ENCODE assay signal across 8 cellular contexts in the genomic region with DNA sequence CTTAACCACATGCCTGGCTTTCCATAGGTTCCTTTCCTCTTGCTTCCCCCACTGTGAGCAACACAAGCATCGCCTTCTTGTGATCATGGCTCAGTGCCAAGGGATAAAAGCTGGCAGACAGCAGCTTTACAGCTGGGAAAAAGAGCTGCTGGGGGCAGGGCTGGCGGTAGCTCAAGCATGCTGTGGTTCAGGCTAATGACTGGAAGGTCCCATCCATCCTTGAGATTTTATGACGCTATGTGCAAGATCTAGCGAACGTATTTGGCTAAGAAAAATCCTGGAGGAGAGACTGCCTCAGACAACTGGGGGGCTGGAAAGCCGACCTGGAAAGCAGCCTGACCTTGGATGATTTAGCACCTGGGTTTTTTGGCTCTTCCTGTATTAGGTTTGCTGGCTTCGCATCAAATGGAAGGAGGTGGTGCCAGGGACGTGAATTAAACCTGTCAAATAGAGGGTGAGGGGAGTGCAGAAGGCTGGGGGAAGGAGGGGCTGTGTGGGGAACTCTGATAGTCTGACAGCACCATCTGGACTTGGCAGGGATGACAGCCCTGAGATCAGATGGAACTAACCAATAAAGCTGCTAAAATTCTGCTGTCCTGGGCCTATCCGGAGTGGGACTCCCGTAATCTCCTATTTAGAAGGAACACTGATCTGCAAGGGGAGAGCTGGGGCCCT. TPM values are rescaled to one million over a fixed set of nuclear protein-coding genes. Genes with fewer than 3 reads are reported as not detected.
DNase-seq lines count a peak whose midpoint lies in the region; ATAC-seq and TF ChIP-seq lines count a peak whose summit lies in the region.

No MANE protein-coding gene starts in this region.

- no peaks in the 10 kb centered on the region for H3K36me3 ChIP-seq in BE2C
- no peaks in the 10 kb centered on the region for H3K36me3 ChIP-seq in mammary epithelial cell (ENCODE audit: insufficient read depth, low read length)
- no peaks in the 10 kb centered on the region for H3K36me3 ChIP-seq in gastrocnemius medialis

- no peak overlapping the region for H2AFZ ChIP-seq in mammary epithelial cell (ENCODE audit: low read depth, low read length)

- H3K9ac ChIP-seq in mammary epithelial cell (ENCODE audit: insufficient read depth, low read length), result no peak overlapping the region

- TF ChIP-seq POLR2A in gastrocnemius medialis (IDR thresholded peaks at IDR 0.05), result no peak

- H3K4me3 ChIP-seq in BE2C (ENCODE audit: low read depth, low read length), result peak overlapping the region; percentile 39
- no peak overlapping the region for H3K4me3 ChIP-seq in mammary epithelial cell (replicated peaks in 1 of 3; ENCODE audit: insufficient read depth in 1 of 3, low read depth in 2 of 3, low read length in 3 of 3)
- H3K4me3 ChIP-seq in gastrocnemius medialis, result no peak overlapping the region

- no peaks in the 10 kb centered on the region; the same call in 1 of the 2 replicates for H3K4me1 ChIP-seq in BE2C
- H3K4me1 ChIP-seq in mammary epithelial cell (ENCODE audit: insufficient read depth, low read length), result no peaks in the 10 kb centered on the region
- peaks cover 9 to 12% of the 10 kb centered on the region in 2 donors for H3K4me1 ChIP-seq in gastrocnemius medialis

- DNase-seq in BE2C (peak; percentile 78), NCI-H2081 (lab: John Stamatoyannopoulos, UW) (peak; percentile 98 to 99), mammary epithelial cell (peak; percentile 40), midbrain (lab: John Stamatoyannopoulos, UW) (peak; percentile 35), gastrocnemius medialis (no peak), T-helper 2 cell (no peak)
- no peak for DNase-seq in activated CD4-positive, alpha-beta T cell treated with anti-CD3 and anti-CD28 coated beads for 48 hours
- DNase-seq in stimulated activated naive CD4-positive, alpha-beta T cell treated with Interleukin-2 at 50 U/mL for 16 hours (lab: John Stamatoyannopoulos, UW), result no peak

- intact Hi-C loops in mammary epithelial cell (cut with micrococcal nuclease) (no loop called here), gastrocnemius medialis (cut with DNase I; ENCODE audit: low total_unique reads) (no loop called here)

- H3K9me3 ChIP-seq in BE2C (no peaks in the 10 kb centered on the region), mammary epithelial cell (replicated peaks; ENCODE audit: insufficient read depth, low read length) (no peaks in the 10 kb centered on the region), gastrocnemius medialis (no peaks in the 10 kb centered on the region)

- H4K20me1 ChIP-seq in mammary epithelial cell (ENCODE audit: insufficient read depth, low read length), result no peaks in the 10 kb centered on the region

- no peak overlapping the region for H3K4me2 ChIP-seq in mammary epithelial cell (ENCODE audit: insufficient read depth, low read depth, low read length)

- H3K79me2 ChIP-seq in mammary epithelial cell (ENCODE audit: insufficient read depth, low read length), result no peaks in the 10 kb centered on the region

- dilution Hi-C loops in mammary epithelial cell (cut with HindIII; ENCODE audit: low sequenced_read_pairs), result no loop called here

- CTCF ChIA-PET in mammary epithelial cell (lab: Charles Lee; ENCODE audit: low non-redundant PET), result no interaction called here

- H3K27me3 ChIP-seq in BE2C, result no peaks in the 10 kb centered on the region
- H3K27me3 ChIP-seq in mammary epithelial cell (ENCODE audit: insufficient read depth, low read length), result no peaks in the 10 kb centered on the region
- peaks cover 0 to 2% (median 0%) of the 10 kb centered on the region in 3 donors for H3K27me3 ChIP-seq in gastrocnemius medialis

- in situ Hi-C loops in mammary epithelial cell (cut with MboI; ENCODE audit: low sequenced_read_pairs in 2 of 2), result no loop called here
- in situ Hi-C loops in gastrocnemius medialis (cut with MboI; ENCODE audit: low sequenced_read_pairs in 4 of 4), result no loop called here

- 21% methylated on average over 9 of the region's 10 CpGs for WGBS in mammary epithelial cell (ENCODE audit: low coverage, missing lambda C conversion rate)

- H3K27ac ChIP-seq in mammary epithelial cell (ENCODE audit: insufficient read depth, low read depth, low read length), result no peak overlapping the region
- no peak overlapping the region for H3K27ac ChIP-seq in gastrocnemius medialis

- TF ChIP-seq CTCF in BE2C (IDR thresholded peaks at IDR 0.05; ENCODE audit: low read depth, low read length) (no peak), mammary epithelial cell (conservative IDR thresholded peaks at IDR 0.05 in 1 of 2, IDR thresholded peaks at IDR 0.05 in 1 of 2; ENCODE audit: extremely low read depth in 1 of 2, insufficient read depth in 1 of 2, low read depth in 1 of 2, low read length in 2 of 2) (no peak), gastrocnemius medialis (IDR thresholded peaks at IDR 0.05 in 4 of 5, conservative IDR thresholded peaks at IDR 0.05 in 1 of 5) (no peak)

- BruUV-seq in mammary epithelial cell (replicated peaks; lab: Mats Ljungman, UMichigan), result no TSS peak

- no peak for ATAC-seq in gastrocnemius medialis

RNA-seq across cellular contexts. Expression of gene ZMYND12, which starts 34.8 kb away (rescaled TPM):
- polyA plus RNA-seq in BE2C (2012; ENCODE audit: insufficient read depth, insufficient read length, low read depth), result 0.88 TPM
- total RNA-seq in mammary epithelial cell (1 to 10 TPM in 1 of 2 donors, not detected in 1; 1.0 TPM), gastrocnemius medialis (1 to 10 TPM in 1 of 4 donors, under 1 TPM in 1, not detected in 2; 0.80 to 1.0 TPM)
- polyA plus RNA-seq in mammary epithelial cell, result 0.22 TPM
- not detected for polyA minus RNA-seq in mammary epithelial cell

RNA-seq across cellular contexts. Expression of gene PPCS, which starts 35.3 kb away (rescaled TPM):
- polyA plus RNA-seq in BE2C (2012; ENCODE audit: insufficient read depth, insufficient read length, low read depth), result 34.8 TPM
- total RNA-seq in mammary epithelial cell, result 10 to 100 TPM; 51.9 to 73.0 TPM
- polyA plus RNA-seq in mammary epithelial cell, result 57.9 TPM
- 11.8 TPM for polyA minus RNA-seq in mammary epithelial cell
- total RNA-seq in gastrocnemius medialis, result 10 to 100 TPM; 31.7 to 55.1 (median 42.1) TPM

RNA-seq across cellular contexts. Expression of gene RIMKLA, which starts 40.5 kb away (rescaled TPM):
- polyA plus RNA-seq in BE2C (2012; ENCODE audit: insufficient read depth, insufficient read length, low read depth), result 5.9 TPM
- total RNA-seq in mammary epithelial cell (not detected), gastrocnemius medialis (1 to 10 TPM in 1 of 4 donors, under 1 TPM in 3; 0.78 to 1.2 (median 0.85) TPM)
- 0.03 TPM for polyA plus RNA-seq in mammary epithelial cell
- polyA minus RNA-seq in mammary epithelial cell, result not detected

RNA-seq across cellular contexts. Expression of gene CCDC30, which starts 42.0 kb away (rescaled TPM):
- 0.15 TPM for polyA plus RNA-seq in BE2C (2012; ENCODE audit: insufficient read depth, insufficient read length, low read depth)
- 1 to 10 TPM in 1 of 2 donors, under 1 TPM in 1; 0.66 to 1.8 TPM for total RNA-seq in mammary epithelial cell
- polyA plus RNA-seq in mammary epithelial cell, result 0.08 TPM
- not detected for polyA minus RNA-seq in mammary epithelial cell
- total RNA-seq in gastrocnemius medialis, result 1 to 10 TPM in 2 of 4 donors, under 1 TPM in 2; 0.24 to 2.9 (median 0.74) TPM

Comparison
In these comparisons a context has a peak if more than half of its experiments do, and no peak if none do; other contexts are left out.
1. DNase-seq: peak in BE2C (single experiment), NCI-H2081 (2 of 2), mammary epithelial cell (single experiment) and midbrain (single experiment); none in gastrocnemius medialis (0 of 2), T-helper 2 cell (0 of 5), activated CD4-positive, alpha-beta T cell treated with anti-CD3 and anti-CD28 coated beads for 48 hours (single experiment) and stimulated activated naive CD4-positive, alpha-beta T cell treated with Interleukin-2 at 50 U/mL for 16 hours (single experiment).